Comparison of ENCODE assay signal across 8 cellular contexts in the genomic region with DNA sequence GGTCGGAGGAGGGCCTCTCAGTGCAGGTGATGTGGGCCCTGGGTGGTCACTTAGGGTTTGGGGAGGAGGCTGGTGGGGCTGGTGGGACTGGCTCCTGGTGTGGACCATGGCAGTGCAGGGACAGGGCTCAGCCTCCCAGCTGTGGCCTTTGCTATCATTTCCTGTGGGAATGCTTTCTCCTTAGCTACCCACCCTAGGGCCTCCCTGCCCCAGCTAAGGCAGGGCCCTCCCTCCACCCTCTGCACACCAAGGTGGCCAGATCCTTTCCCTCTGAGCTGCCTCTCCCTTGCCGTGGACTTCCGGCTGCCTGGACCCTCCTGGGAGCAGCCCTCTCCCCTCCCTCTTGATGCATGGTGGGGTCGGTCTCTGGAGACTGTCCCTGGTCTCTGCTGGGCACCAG. TPM values are rescaled to one million over a fixed set of nuclear protein-coding genes. Genes with fewer than 3 reads are reported as not detected.
"Had no signal": no experiment of that assay in that cellular context is flagged by ENCODE, and none has a peak within 500 bp of the region (broad histone marks: within the 10 kb centered on the region; RNA-seq: fewer than 3 reads in every experiment).

No MANE protein-coding gene starts in this region.

- H3K4me2 ChIP-seq: GM23338 had no signal

- DNase-seq: H9, HCEC 1CT, HFFc6 had no signal

- ATAC-seq: GM23338, HepG2, K562 had no signal

- H3K27ac ChIP-seq: HL-60 had no signal

- H2AFZ ChIP-seq: GM23338 had no signal

- H3K4me3 ChIP-seq: GM23338, K562 had no signal

RNA-seq across cellular contexts. Expression of a gene that starts 35.9 kb away (rescaled TPM):
- total RNA-seq: GM23338, HT1080 had no signal
- polyA plus RNA-seq: HepG2 had no signal
